In the genomic region with DNA sequence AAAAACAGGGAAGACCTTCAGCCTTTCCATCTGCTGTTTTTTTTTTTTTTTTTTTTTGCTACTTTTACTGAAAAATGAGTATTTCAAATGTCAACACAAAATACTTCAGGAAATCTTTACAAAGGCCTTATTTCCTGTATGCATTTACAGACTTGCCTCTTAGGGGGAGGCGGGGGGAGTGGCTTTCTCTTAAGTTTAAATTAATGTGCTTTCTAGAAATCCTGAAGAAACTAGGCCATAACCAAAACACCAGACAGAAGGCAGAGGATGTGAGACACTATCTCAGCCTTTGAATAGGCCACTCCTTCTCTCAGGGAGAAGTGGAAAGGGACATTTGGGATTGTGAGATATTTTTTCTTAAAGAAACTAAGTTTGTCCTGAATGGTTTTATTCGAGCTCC, we compare ENCODE assay signal across 1 cellular context.
TF ChIP-seq lines count a peak whose summit lies in the region.

No MANE protein-coding gene starts in this region.

TF ChIP-seq in IMR-90, 13 proteins besides CTCF, POLR2A, EP300 and RAD21 (continued from another document):
- TF ChIP-seq, protein P1, sequence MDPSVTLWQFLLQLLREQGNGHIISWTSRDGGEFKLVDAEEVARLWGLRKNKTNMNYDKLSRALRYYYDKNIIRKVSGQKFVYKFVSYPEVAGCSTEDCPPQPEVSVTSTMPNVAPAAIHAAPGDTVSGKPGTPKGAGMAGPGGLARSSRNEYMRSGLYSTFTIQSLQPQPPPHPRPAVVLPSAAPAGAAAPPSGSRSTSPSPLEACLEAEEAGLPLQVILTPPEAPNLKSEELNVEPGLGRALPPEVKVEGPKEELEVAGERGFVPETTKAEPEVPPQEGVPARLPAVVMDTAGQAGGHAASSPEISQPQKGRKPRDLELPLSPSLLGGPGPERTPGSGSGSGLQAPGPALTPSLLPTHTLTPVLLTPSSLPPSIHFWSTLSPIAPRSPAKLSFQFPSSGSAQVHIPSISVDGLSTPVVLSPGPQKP (IDR thresholded peaks at IDR 0.05; ENCODE audit: borderline replicate concordance, low read depth, low read length), result no peak
- TF ChIP-seq RCOR1 (IDR thresholded peaks at IDR 0.05; ENCODE audit: insufficient replicate concordance, low read length), result no peak
